ENCODE assay signal across 17 cellular contexts in the genomic region with DNA sequence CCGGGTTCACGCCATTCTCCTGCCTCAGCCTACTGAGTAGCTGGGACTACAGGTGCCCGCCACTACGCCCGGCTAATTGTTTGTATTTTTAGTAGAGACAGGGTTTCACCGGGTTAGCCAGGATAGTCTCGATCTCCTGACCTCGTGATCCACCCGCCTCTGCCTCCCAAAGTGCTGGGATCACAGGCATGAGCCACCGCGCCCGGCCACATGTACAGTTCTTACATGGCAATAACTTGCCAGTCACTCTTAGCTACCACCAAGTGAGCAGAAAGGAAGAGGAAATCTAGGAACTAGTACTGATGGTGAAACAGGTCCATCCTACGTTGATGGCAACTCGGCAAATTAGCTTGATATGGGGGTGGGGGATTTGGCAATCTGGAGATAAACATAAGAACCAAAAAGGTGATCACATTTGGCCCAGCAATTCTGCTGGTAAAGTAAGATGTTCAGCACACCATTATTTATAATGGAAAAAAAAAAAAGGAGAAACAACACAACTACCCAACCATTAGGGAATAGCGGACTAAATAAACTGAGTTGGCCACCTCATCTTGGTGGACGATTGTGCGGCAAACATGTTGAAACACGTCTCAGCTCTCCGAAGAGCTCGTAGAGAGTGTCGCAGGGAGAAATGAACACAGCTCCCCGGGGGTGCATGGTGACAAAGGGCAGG. TPM values are rescaled to one million over a fixed set of nuclear protein-coding genes. Genes with fewer than 3 reads are reported as not detected.
A peak's percentile ranks its signal among the peaks of the same experiment; 100 is the strongest.
DNase-seq lines count a peak whose midpoint lies in the region; ATAC-seq and TF ChIP-seq lines count a peak whose summit lies in the region.
"Had no signal": no experiment of that assay in that cellular context is flagged by ENCODE, and none has a peak within 500 bp of the region (broad histone marks: within the 10 kb centered on the region; RNA-seq: fewer than 3 reads in every experiment).

No MANE protein-coding gene starts in this region.

- WGBS in spleen, 5 donors, result 78 to 86% (median 84%) methylated on average over 21 to 22 of the region's 22 CpGs

- no peak overlapping the region for H3K27ac ChIP-seq in spleen
- H3K27ac ChIP-seq: parathyroid adenoma had no signal

- H3K27ac Mint-ChIP-seq in central memory CD8-positive, alpha-beta T cell (ENCODE audit: low read depth), result no peak overlapping the region

- peaks cover 51% of the 10 kb centered on the region for H3K4me1 Mint-ChIP-seq in central memory CD8-positive, alpha-beta T cell

- peaks cover 28% of the 10 kb centered on the region for H3K36me3 Mint-ChIP-seq in central memory CD8-positive, alpha-beta T cell (ENCODE audit: insufficient read depth)

- TF ChIP-seq CTCF in spleen (IDR thresholded peaks at IDR 0.05 in 8 of 11, conservative IDR thresholded peaks at IDR 0.05 in 3 of 11), result no peak

- peaks cover 0 to 36% (median 0%) of the 10 kb centered on the region in 6 donors for H3K36me3 ChIP-seq in spleen

- no peak overlapping the region for H3K4me3 ChIP-seq in spleen

- peak overlapping the region; percentile 82 for H3K4me3 Mint-ChIP-seq in central memory CD8-positive, alpha-beta T cell

- peaks cover 26 to 97% (median 52%) of the 10 kb centered on the region in 6 donors for H3K4me1 ChIP-seq in spleen
- H3K4me1 ChIP-seq: parathyroid adenoma had no signal

- peaks cover 8% of the 10 kb centered on the region for H3K27me3 Mint-ChIP-seq in central memory CD8-positive, alpha-beta T cell

- peaks cover 0 to 95% (median 45%) of the 10 kb centered on the region in 7 donors for H3K27me3 ChIP-seq in spleen (replicated peaks in 1 of 7)

- intact Hi-C loops in spleen (cut with DNase I; ENCODE audit: low total_unique reads), result no loop called here

- no peak for TF ChIP-seq POLR2A in spleen (IDR thresholded peaks at IDR 0.05)

- peak; percentile 1 for DNase-seq in activated naive CD4-positive, alpha-beta T cell treated with Interleukin-2 at 50 U/mL for 16 hours
- DNase-seq in activated naive CD4-positive, alpha-beta T cell (lab: John Stamatoyannopoulos, UW), result no peak
- DNase-seq in NOMO-1 treated with dmso at 0.1 percent for 144 hours (lab: John Stamatoyannopoulos, UW; ENCODE audit: unreplicated experiment) (peak; percentile 28), spleen (peak; percentile 69), GM03348 (ENCODE audit: low spot score) (no peak)
- no peak for DNase-seq in central memory CD8-positive, alpha-beta T cell (ENCODE audit: low spot score in 2 of 2)
- no peak for DNase-seq in stimulated activated naive CD4-positive, alpha-beta T cell treated with Interleukin-2 at 50 U/mL for 16 hours (lab: John Stamatoyannopoulos, UW)
- DNase-seq: AML-193, KBM-7, NCI-H1105 treated with DMSO at 0.1 percent for 48 hours, NCI-H226, SW 1271 had no signal

- no peaks in the 10 kb centered on the region for H3K9me3 Mint-ChIP-seq in central memory CD8-positive, alpha-beta T cell

- no peak for ATAC-seq in central memory CD8-positive, alpha-beta T cell (replicated peaks; ENCODE audit: extremely low read depth, poor library complexity, severe bottlenecking)
- no peak for ATAC-seq in HG03432 (IDR thresholded peaks at IDR 0.05; ENCODE audit: unreplicated experiment)
- ATAC-seq: HCT116 had no signal

- H3K9me3 ChIP-seq in spleen, result no peaks in the 10 kb centered on the region
- H3K9me3 ChIP-seq: Peyer's patch had no signal

RNA-seq across cellular contexts. Expression of a gene that starts 5.3 kb away (rescaled TPM):
- 10 to 100 TPM in 4 of 7 donors, 1 to 10 TPM in 3; 5.0 to 30.9 (median 10.0) TPM for total RNA-seq in spleen
- 1 to 10 TPM in 2 of 3 donors, under 1 TPM in 1; 0.15 to 1.3 (median 1.1) TPM for polyA plus RNA-seq in spleen
- total RNA-seq: cerebellum had no signal

RNA-seq across cellular contexts. Expression of a gene that starts 5.4 kb away (rescaled TPM):
- total RNA-seq in spleen, result 100 to 1,000 TPM in 6 of 7 donors, 10 to 100 TPM in 1; 53.4 to 182 (median 128) TPM
- polyA plus RNA-seq in spleen, result 100 to 1,000 TPM; 127 to 250 (median 134) TPM

RNA-seq across cellular contexts. Expression of a gene that starts 15.8 kb away (rescaled TPM):
- total RNA-seq in spleen, result not detected
- polyA plus RNA-seq in spleen, result not detected
- total RNA-seq: cerebellum, Peyer's patch had no signal

RNA-seq across cellular contexts. Expression of a gene that starts 24.1 kb away (rescaled TPM):
- 1,000 to 10,000 TPM in 4 of 7 donors, 100 to 1,000 TPM in 3; 507 to 1,635 (median 1,062) TPM for total RNA-seq in spleen
- polyA plus RNA-seq in spleen, result 1,000 to 10,000 TPM in 1 of 3 donors, 100 to 1,000 TPM in 2; 680 to 1,006 (median 885) TPM

RNA-seq across cellular contexts. Expression of a gene that starts 30.3 kb away (rescaled TPM):
- 100 to 1,000 TPM; 333 to 670 (median 510) TPM for total RNA-seq in spleen
- 100 to 1,000 TPM; 314 to 496 (median 327) TPM for polyA plus RNA-seq in spleen

Comparison
In these comparisons a context has a peak if more than half of its experiments do, and no peak if none do; other contexts are left out.
1. DNase-seq: peak in activated naive CD4-positive, alpha-beta T cell treated with Interleukin-2 at 50 U/mL for 16 hours (single experiment), NOMO-1 treated with dmso at 0.1 percent for 144 hours (single experiment) and spleen (single experiment); none in activated naive CD4-positive, alpha-beta T cell (0 of 4), central memory CD8-positive, alpha-beta T cell (0 of 2), stimulated activated naive CD4-positive, alpha-beta T cell treated with Interleukin-2 at 50 U/mL for 16 hours (single experiment) and GM03348 (single experiment).